In genomic region chr17:57084802-57085447, GRCh38 we compare ENCODE assay signal across 8 cellular contexts. TPM values are rescaled to one million over a fixed set of nuclear protein-coding genes. Genes with fewer than 3 reads are reported as not detected.
DNase-seq lines count a peak whose midpoint lies in the region; ATAC-seq and TF ChIP-seq lines count a peak whose summit lies in the region.

Gene AKAP1 (plus strand): TSS chr17:57085246. CDS start chr17:57105465, 20,219 bp downstream.

- peak; percentile 93 for ATAC-seq in DND-41 (ENCODE audit: insufficient read depth, low read depth)
- ATAC-seq in GM21786 (IDR thresholded peaks at IDR 0.05; ENCODE audit: unreplicated experiment): peak; percentile 85
- ATAC-seq in Panc1: peak; percentile 97
- ATAC-seq in activated T-cell treated with anti-CD3 and anti-CD28 coated beads, Interleukin-2, amount 50 U/mL, for 4 hours: peak; percentile 91 to 95
- ATAC-seq in esophagus mucosa: peak; percentile 98

- peak within 1 kb of the TSS; percentile 80 for H3K9ac ChIP-seq in DND-41 (ENCODE audit: low read depth, low read length)
- peak within 1 kb of the TSS; percentile 86 for H3K9ac ChIP-seq in KMS-11

- H3K27ac ChIP-seq in DND-41 (ENCODE audit: low read length): peak within 1 kb of the TSS; percentile 93
- peak within 1 kb of the TSS; percentile 60 for H3K27ac ChIP-seq in KMS-11
- peak within 1 kb of the TSS; percentile 97 for H3K27ac ChIP-seq in Panc1 (ENCODE audit: low read length)
- peak within 1 kb of the TSS; percentile 99 for H3K27ac ChIP-seq in muscle layer of duodenum (ENCODE audit: low read length)

- TF ChIP-seq CTCF in DND-41 (IDR thresholded peaks at IDR 0.05; ENCODE audit: borderline replicate concordance, extremely low read depth, low read length, poor library complexity, severe bottlenecking) (peak; percentile 50), KMS-11 (conservative IDR thresholded peaks at IDR 0.05; ENCODE audit: low read depth, low read length) (no peak), Panc1 (IDR thresholded peaks at IDR 0.05) (peak; percentile 63; the same call in 1 of the 2 replicates)

- DNase-seq in DND-41: peak; percentile 96
- DNase-seq in Panc1 (ENCODE audit: low read depth, low spot score): peak; percentile 64
- peak; percentile 94 for DNase-seq in activated T-cell treated with anti-CD3 and anti-CD28 coated beads, Interleukin-2, amount 50 U/mL, for 4 hours
- peak; percentile 79 to 93 for DNase-seq in stimulated activated CD8-positive, alpha-beta memory T cell treated with anti-CD3 and anti-CD28 coated beads, Interleukin-7, amount 100 ng/mL, for 4 hours (ENCODE audit: low read depth in 2 of 2)

- CTCF ChIA-PET in Panc1 (lab: Charles Lee): no interaction called here

- peak within 1 kb of the TSS; percentile 59 to 90 for H3K4me3 ChIP-seq in DND-41 (ENCODE audit: low read depth in 1 of 2, low read length in 2 of 2)
- H3K4me3 ChIP-seq in KMS-11 (IDR thresholded peaks at IDR 0.05; ENCODE audit: insufficient read depth, low read depth, low read length): peak within 1 kb of the TSS; percentile 24
- peak within 1 kb of the TSS; percentile 82 to 91 for H3K4me3 ChIP-seq in Panc1 (ENCODE audit: low read depth in 2 of 2, low read length in 2 of 2)
- H3K4me3 ChIP-seq in muscle layer of duodenum (ENCODE audit: low read depth in 1 of 2, low read length in 2 of 2): peak within 1 kb of the TSS; percentile 90 to 95

- H3K9me3 ChIP-seq in DND-41 (ENCODE audit: insufficient read depth, low read length, severe bottlenecking) (no peaks in the 10 kb centered on the region), Panc1 (ENCODE audit: control insufficient read depth, insufficient read depth, low read depth, low read length) (no peaks in the 10 kb centered on the region), muscle layer of duodenum (ENCODE audit: control insufficient read depth in 1 of 2, low read length in 2 of 2) (no peaks in the 10 kb centered on the region)

- peaks cover 24% of the 10 kb centered on the region for H3K4me1 Mint-ChIP-seq in activated T-cell treated with anti-CD3 and anti-CD28 coated beads, Interleukin-2, amount 50 U/mL, for 4 hours (ENCODE audit: low read depth)

- POLR2A ChIA-PET in Panc1 (lab: Charles Lee): no interaction called here

- H2AFZ ChIP-seq in DND-41 (ENCODE audit: low read depth, low read length) (peak within 1 kb of the TSS; percentile 99), KMS-11 (ENCODE audit: low read depth) (peak within 1 kb of the TSS; percentile 98)

- no peaks in the 10 kb centered on the region for H3K36me3 Mint-ChIP-seq in activated T-cell treated with anti-CD3 and anti-CD28 coated beads, Interleukin-2, amount 50 U/mL, for 4 hours (ENCODE audit: insufficient read depth)

- H3K4me2 ChIP-seq in DND-41 (ENCODE audit: insufficient read depth, low read length): peak within 1 kb of the TSS; percentile 96
- peak within 1 kb of the TSS; percentile 93 for H3K4me2 ChIP-seq in KMS-11

- no peaks in the 10 kb centered on the region for H3K27me3 Mint-ChIP-seq in activated T-cell treated with anti-CD3 and anti-CD28 coated beads, Interleukin-2, amount 50 U/mL, for 4 hours (ENCODE audit: low read depth)

- no TSS peak for BruUV-seq in Panc1 (replicated peaks; lab: Mats Ljungman, UMichigan)

- H3K79me2 ChIP-seq in DND-41 (ENCODE audit: insufficient read depth, low read length) (peaks cover 58% of the 10 kb centered on the region), KMS-11 (ENCODE audit: insufficient read depth, low read depth) (peaks cover 44% of the 10 kb centered on the region)

- H3K4me3 Mint-ChIP-seq in activated T-cell treated with anti-CD3 and anti-CD28 coated beads, Interleukin-2, amount 50 U/mL, for 4 hours: peak within 1 kb of the TSS; percentile 88

- H3K4me1 ChIP-seq in DND-41 (ENCODE audit: insufficient read depth, low read length) (peaks cover 35% of the 10 kb centered on the region), KMS-11 (ENCODE audit: low read depth, poor library complexity, severe bottlenecking) (peaks cover 35% of the 10 kb centered on the region), Panc1 (ENCODE audit: control insufficient read depth, insufficient read depth, low read length) (peaks cover 26% of the 10 kb centered on the region), muscle layer of duodenum (ENCODE audit: control insufficient read depth in 1 of 2, insufficient read depth in 2 of 2, low read length in 2 of 2) (peaks cover 6 to 35% of the 10 kb centered on the region in 2 donors)

- H3K9me3 Mint-ChIP-seq in activated T-cell treated with anti-CD3 and anti-CD28 coated beads, Interleukin-2, amount 50 U/mL, for 4 hours: no peaks in the 10 kb centered on the region

- H3K36me3 ChIP-seq in DND-41 (ENCODE audit: insufficient read depth, low read length) (no peaks in the 10 kb centered on the region; the same call in 1 of the 2 replicates), KMS-11 (ENCODE audit: insufficient read depth) (no peaks in the 10 kb centered on the region; the same call in 1 of the 2 replicates), Panc1 (ENCODE audit: control insufficient read depth, insufficient read depth, low read length) (no peaks in the 10 kb centered on the region; the same call in 1 of the 2 replicates), muscle layer of duodenum (ENCODE audit: control insufficient read depth in 1 of 2, insufficient read depth in 2 of 2, low read length in 2 of 2) (no peaks in the 10 kb centered on the region)

- in situ Hi-C loops in Panc1 (cut with HindIII; ENCODE audit: low pct_unique_long_range_greater_than_20kb, low sequenced_read_pairs): no loop called here

- no peaks in the 10 kb centered on the region for H3K27me3 ChIP-seq in DND-41 (ENCODE audit: insufficient read depth, low read length, poor library complexity)
- H3K27me3 ChIP-seq in KMS-11 (ENCODE audit: insufficient read depth, low read depth): no peaks in the 10 kb centered on the region
- H3K27me3 ChIP-seq in Panc1 (ENCODE audit: control insufficient read depth, insufficient read depth, low read length): no peaks in the 10 kb centered on the region
- no peaks in the 10 kb centered on the region for H3K27me3 ChIP-seq in muscle layer of duodenum (ENCODE audit: low read depth, low read length)

- intact Hi-C loops in Panc1 (cut with micrococcal nuclease; ENCODE audit: unreplicated experiment): no loop called here

- H4K20me1 ChIP-seq in DND-41 (ENCODE audit: insufficient read depth, low read length) (peaks cover 36% of the 10 kb centered on the region; the same call in 1 of the 2 replicates), KMS-11 (ENCODE audit: insufficient read depth) (peaks cover 21% of the 10 kb centered on the region; the same call in 1 of the 2 replicates)

RNA-seq across cellular contexts. Expression of gene AKAP1, which starts in this region (rescaled TPM):
- total RNA-seq in Panc1 (2021; ENCODE audit: unreplicated experiment) (52.7 TPM), esophagus mucosa (29.9 TPM)
- polyA plus RNA-seq in Panc1 (2012; ENCODE audit: insufficient read length): 66.6 TPM
- 10 to 100 TPM; 59.6 to 64.3 (median 60.2) TPM for total RNA-seq in activated T-cell treated with anti-CD3 and anti-CD28 coated beads, Interleukin-2, amount 50 U/mL, for 4 hours

Comparison
In these comparisons a context has a peak if more than half of its experiments do, and no peak if none do; other contexts are left out.
1. Peak in every context shown above with its lines: DNase-seq, ATAC-seq, H3K4me3 ChIP-seq and H3K27ac ChIP-seq.
2. H3K4me3 ChIP-seq: peak in every context shown above with its lines; median percentile 92 in muscle layer of duodenum; 86 in Panc1; 74 in DND-41; 24 in KMS-11.